Comparison of ENCODE assay signal across 8 cellular contexts in genomic region chr1:151340870-151341754, GRCh38. TPM values are rescaled to one million over a fixed set of nuclear protein-coding genes. Genes with fewer than 3 reads are reported as not detected.
DNase-seq lines count a peak whose midpoint lies in the region; ATAC-seq and TF ChIP-seq lines count a peak whose summit lies in the region.

No MANE protein-coding gene starts in this region.

- H3K27me3 ChIP-seq in SJSA1 (replicated peaks) = no peaks in the 10 kb centered on the region
- H3K27me3 ChIP-seq in heart right ventricle = no peaks in the 10 kb centered on the region

- H3K27ac ChIP-seq in SJSA1 (no peak overlapping the region), heart right ventricle (peak overlapping the region in 2 of 10 donors; percentile 9 to 29)

- no peaks in the 10 kb centered on the region for H3K9me3 ChIP-seq in SJSA1 (replicated peaks)
- no peaks in the 10 kb centered on the region for H3K9me3 ChIP-seq in heart right ventricle

- intact Hi-C loops in heart right ventricle (cut with DNase I) = loop anchor here (1.0 to 10.0 kb wide), 11 partner anchors 14 to 146 kb away; partner anchors contain the start of genes PIP5K1A (in 6 of the 10), VPS72 (in 5 of the 10), PSMB4 (in 3 of the 10) and PI4KB (in 1 of the 10)

- WGBS in heart right ventricle, 2 donors = 31 to 35% methylated on average over 7 of the region's 7 CpGs

- peak; percentile 47 to 80 (median 75) for TF ChIP-seq CTCF in heart right ventricle (IDR thresholded peaks at IDR 0.05)

- H3K4me3 ChIP-seq in SJSA1 (no peak overlapping the region), heart right ventricle (no peak overlapping the region)

- peaks cover 29% of the 10 kb centered on the region for H3K36me3 ChIP-seq in SJSA1
- peaks cover 0 to 48% (median 16%) of the 10 kb centered on the region in 9 donors for H3K36me3 ChIP-seq in heart right ventricle

- peak; percentile 77 for DNase-seq in AG08395 (ENCODE audit: low spot score)
- peak; percentile 89 for DNase-seq in NCI-H1092 (lab: John Stamatoyannopoulos, UW)
- peak; percentile 77 to 78 for DNase-seq in SJSA1 (ENCODE audit: low read depth in 1 of 2, low spot score in 2 of 2)
- DNase-seq in amniotic stem cell (lab: John Stamatoyannopoulos, UW) = peak; percentile 91
- peak in 1 of 2 donors; percentile 64 for DNase-seq in heart right ventricle
- peak; percentile 83 for DNase-seq in putamen (ENCODE audit: low spot score)
- no peak for DNase-seq in ureter (ENCODE audit: low spot score)

- ATAC-seq in GM18868 (IDR thresholded peaks at IDR 0.05; ENCODE audit: unreplicated experiment) (peak; percentile 56), heart right ventricle (peak; percentile 79 to 93 (median 88))

- H3K4me1 ChIP-seq in SJSA1 (replicated peaks) = peaks cover 7% of the 10 kb centered on the region
- peaks cover 0 to 26% (median 7%) of the 10 kb centered on the region in 9 donors for H3K4me1 ChIP-seq in heart right ventricle

RNA-seq across cellular contexts. Expression of gene RFX5, which starts 5.9 kb away (rescaled TPM):
- total RNA-seq in SJSA1 (2014; rRNA removed; shearing (Covaris generic)) = 32.2 and 46.9 TPM in 2 replicates
- 10 to 100 TPM; 12.6 to 38.4 (median 24.0) TPM for total RNA-seq in heart right ventricle
- 1 to 10 TPM; 6.5 to 8.9 TPM for polyA plus RNA-seq in heart right ventricle
- total RNA-seq in ureter = 32.5 TPM

RNA-seq across cellular contexts. Expression of gene PI4KB, which starts 13.9 kb away (rescaled TPM):
- 30.5 and 60.4 TPM in 2 replicates for total RNA-seq in SJSA1 (2014; rRNA removed; shearing (Covaris generic))
- total RNA-seq in heart right ventricle (10 to 100 TPM; 37.1 to 52.1 (median 42.5) TPM), ureter (91.5 TPM)
- polyA plus RNA-seq in heart right ventricle = 10 to 100 TPM; 17.6 to 29.0 TPM

RNA-seq across cellular contexts. Expression of gene SELENBP1, which starts 31.4 kb away (rescaled TPM):
- total RNA-seq in SJSA1 (2014; rRNA removed; shearing (Covaris generic)) = 21.6 and 31.1 TPM in 2 replicates
- 100 to 1,000 TPM in 1 of 10 donors, 10 to 100 TPM in 9; 32.3 to 112 (median 59.7) TPM for total RNA-seq in heart right ventricle
- 10 to 100 TPM; 20.7 to 54.1 TPM for polyA plus RNA-seq in heart right ventricle
- total RNA-seq in ureter = 57.1 TPM

RNA-seq across cellular contexts. Expression of gene PSMB4, which starts 58.3 kb away (rescaled TPM):
- total RNA-seq in SJSA1 (2014; rRNA removed; shearing (Covaris generic)) = 559 and 717 TPM in 2 replicates
- total RNA-seq in heart right ventricle = 100 to 1,000 TPM; 169 to 241 (median 203) TPM
- polyA plus RNA-seq in heart right ventricle = 100 to 1,000 TPM; 343 to 441 TPM
- 205 TPM for total RNA-seq in ureter

RNA-seq across cellular contexts. Expression of gene ZNF687, which starts 59.0 kb away (rescaled TPM):
- 12.5 and 14.5 TPM in 2 replicates for total RNA-seq in SJSA1 (2014; rRNA removed; shearing (Covaris generic))
- 10 to 100 TPM; 10.4 to 15.1 (median 13.1) TPM for total RNA-seq in heart right ventricle
- 1 to 10 TPM; 5.9 to 8.0 TPM for polyA plus RNA-seq in heart right ventricle
- 27.8 TPM for total RNA-seq in ureter
